ENCODE assay signal across 15 cellular contexts in the genomic region with DNA sequence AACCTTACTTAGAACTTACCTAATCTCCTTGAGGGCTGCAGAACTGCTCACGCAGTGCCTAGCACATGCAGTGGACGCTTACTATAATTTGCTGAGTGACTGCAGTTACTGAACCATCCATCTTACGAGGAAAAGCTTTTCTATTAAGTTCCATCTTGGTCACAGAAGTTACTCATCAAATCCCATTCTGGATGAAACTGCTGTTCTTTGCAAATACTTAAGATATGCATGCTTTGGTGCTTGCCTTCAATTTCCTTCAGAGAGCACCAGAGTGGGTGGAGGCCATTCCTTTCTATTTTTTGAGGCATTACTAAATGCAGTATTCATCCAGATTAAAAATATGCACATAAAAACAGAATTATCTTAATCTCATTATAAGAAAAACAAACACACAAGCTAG.
"Had no signal": no experiment of that assay in that cellular context is flagged by ENCODE, and none has a peak within 500 bp of the region (broad histone marks: within the 10 kb centered on the region; RNA-seq: fewer than 3 reads in every experiment).

No MANE protein-coding gene starts in this region.

- ATAC-seq: gastroesophageal sphincter; right cardiac atrium; stimulated activated effector memory CD8-positive, alpha-beta T cell treated with anti-CD3 and anti-CD28 coated beads, Interleukin-12 subunit alpha, Interleukin-12 subunit beta, amount 100 ng/mL, for 72 hours had no signal

- H3K27ac Mint-ChIP-seq: activated B cell treated with CpG ODN at 0.5 μM for 24 hours; activated CD4-positive, alpha-beta T cell treated with anti-CD3 and anti-CD28 coated beads, Interleukin-2, amount 10 ng/mL, durations not matched to agents 24 days and 14 days; activated T-helper 1 cell treated with anti-CD3 and anti-CD28 coated beads, Interleukin-12 subunit alpha, Interleukin-12 subunit beta, Interleukin-2, Interleukin-4 antibody, amounts not matched to agents 30 ng/mL and 10 ng/mL and 1 ng/mL, durations not matched to agents 14 hours and 24 hours and 36 hours; mesothelial cell of epicardium; naive B cell; stimulated activated effector memory CD8-positive, alpha-beta T cell treated with anti-CD3 and anti-CD28 coated beads, Interleukin-12 subunit alpha, Interleukin-12 subunit beta, amount 100 ng/mL, for 72 hours; T-helper 1 cell treated with Interleukin-12 subunit alpha and Interleukin-12 subunit beta and Interleukin-4 antibody, amounts not matched to agents 30 μg/mL and 1 μg/mL, for 36 hours had no signal

- H3K27ac ChIP-seq: breast epithelium, esophagus squamous epithelium, gastroesophageal sphincter, tibial nerve had no signal

- H3K9me3 ChIP-seq: breast epithelium, esophagus squamous epithelium, gastroesophageal sphincter, tibial nerve had no signal

- H3K36me3 Mint-ChIP-seq: mesothelial cell of epicardium; stimulated activated effector memory CD8-positive, alpha-beta T cell treated with anti-CD3 and anti-CD28 coated beads, Interleukin-12 subunit alpha, Interleukin-12 subunit beta, amount 100 ng/mL, for 72 hours had no signal

- H3K27me3 ChIP-seq: breast epithelium, esophagus squamous epithelium, gastroesophageal sphincter, tibial nerve had no signal

- H3K36me3 ChIP-seq: breast epithelium, esophagus squamous epithelium, gastroesophageal sphincter, tibial nerve had no signal

- H3K4me3 ChIP-seq: breast epithelium, esophagus squamous epithelium, gastroesophageal sphincter, tibial nerve had no signal

- DNase-seq: activated B cell treated with CpG ODN at 0.5 μM for 24 hours; activated CD4-positive, alpha-beta T cell treated with anti-CD3 and anti-CD28 coated beads, Interleukin-2, amount 10 ng/mL, durations not matched to agents 24 days and 14 days; activated naive CD4-positive, alpha-beta T cell treated with Interleukin-2 at 50 U/mL for 16 hours; amygdala; esophagus squamous epithelium; naive B cell; posterior cingulate gyrus; right cardiac atrium had no signal

- H3K4me1 Mint-ChIP-seq: activated B cell treated with CpG ODN at 0.5 μM for 24 hours; activated CD4-positive, alpha-beta T cell treated with anti-CD3 and anti-CD28 coated beads, Interleukin-2, amount 10 ng/mL, durations not matched to agents 24 days and 14 days; naive B cell; stimulated activated effector memory CD8-positive, alpha-beta T cell treated with anti-CD3 and anti-CD28 coated beads, Interleukin-12 subunit alpha, Interleukin-12 subunit beta, amount 100 ng/mL, for 72 hours had no signal

- H3K9me3 Mint-ChIP-seq: activated B cell treated with CpG ODN at 0.5 μM for 24 hours; activated CD4-positive, alpha-beta T cell treated with anti-CD3 and anti-CD28 coated beads, Interleukin-2, amount 10 ng/mL, durations not matched to agents 24 days and 14 days; activated T-helper 1 cell treated with anti-CD3 and anti-CD28 coated beads, Interleukin-12 subunit alpha, Interleukin-12 subunit beta, Interleukin-2, Interleukin-4 antibody, amounts not matched to agents 30 ng/mL and 10 ng/mL and 1 ng/mL, durations not matched to agents 14 hours and 24 hours and 36 hours; mesothelial cell of epicardium; stimulated activated effector memory CD8-positive, alpha-beta T cell treated with anti-CD3 and anti-CD28 coated beads, Interleukin-12 subunit alpha, Interleukin-12 subunit beta, amount 100 ng/mL, for 72 hours; T-helper 1 cell treated with Interleukin-12 subunit alpha and Interleukin-12 subunit beta and Interleukin-4 antibody, amounts not matched to agents 30 μg/mL and 1 μg/mL, for 36 hours had no signal

- H3K4me1 ChIP-seq: breast epithelium, gastroesophageal sphincter had no signal

- H3K4me3 Mint-ChIP-seq: activated B cell treated with CpG ODN at 0.5 μM for 24 hours; activated CD4-positive, alpha-beta T cell treated with anti-CD3 and anti-CD28 coated beads, Interleukin-2, amount 10 ng/mL, durations not matched to agents 24 days and 14 days; activated T-helper 1 cell treated with anti-CD3 and anti-CD28 coated beads, Interleukin-12 subunit alpha, Interleukin-12 subunit beta, Interleukin-2, Interleukin-4 antibody, amounts not matched to agents 30 ng/mL and 10 ng/mL and 1 ng/mL, durations not matched to agents 14 hours and 24 hours and 36 hours; mesothelial cell of epicardium; naive B cell; stimulated activated effector memory CD8-positive, alpha-beta T cell treated with anti-CD3 and anti-CD28 coated beads, Interleukin-12 subunit alpha, Interleukin-12 subunit beta, amount 100 ng/mL, for 72 hours; T-helper 1 cell treated with Interleukin-12 subunit alpha and Interleukin-12 subunit beta and Interleukin-4 antibody, amounts not matched to agents 30 μg/mL and 1 μg/mL, for 36 hours had no signal
